In genomic region chr3:128485283-128486156, GRCh38 we compare ENCODE assay signal across 1 cellular context.
TF ChIP-seq lines count a peak whose summit lies in the region.

No MANE protein-coding gene starts in this region.

TF ChIP-seq in K562, 482 proteins besides CTCF, POLR2A, EP300 and RAD21 (continued from another document):
- no peak for TF ChIP-seq BCLAF1 (IDR thresholded peaks at IDR 0.05; ENCODE audit: borderline replicate concordance in 1 of 2, control insufficient read depth in 1 of 2, low read depth in 2 of 2, low read length in 1 of 2)
- no peak for TF ChIP-seq RFX1 (IDR thresholded peaks at IDR 0.05)
- TF ChIP-seq ZNF583 (CRISPR knock-in tag; IDR thresholded peaks at IDR 0.05): no peak
- TF ChIP-seq KDM1A (IDR thresholded peaks at IDR 0.05): peak in 1 of 2 experiments; percentile 95; a peak in 2 of 4 replicates
- TF ChIP-seq ZKSCAN3 (CRISPR knock-in tag; IDR thresholded peaks at IDR 0.05): no peak
- TF ChIP-seq ASH1L (IDR thresholded peaks at IDR 0.05; ENCODE audit: borderline replicate concordance, low read depth, partially characterized antibody): no peak
- peak; percentile 21 to 61; a peak in 2 of 4 replicates for TF ChIP-seq MLLT1 (IDR thresholded peaks at IDR 0.05)
- TF ChIP-seq TFAM (CRISPR knock-in tag; conservative IDR thresholded peaks at IDR 0.05): no peak
- no peak for TF ChIP-seq ZNF395 (CRISPR knock-in tag; IDR thresholded peaks at IDR 0.05)
- no peak for TF ChIP-seq CBX8 (IDR thresholded peaks at IDR 0.05; ENCODE audit: borderline replicate concordance, extremely low read depth, low read depth, low read length, poor library complexity, severe bottlenecking)
